In the genomic region with DNA sequence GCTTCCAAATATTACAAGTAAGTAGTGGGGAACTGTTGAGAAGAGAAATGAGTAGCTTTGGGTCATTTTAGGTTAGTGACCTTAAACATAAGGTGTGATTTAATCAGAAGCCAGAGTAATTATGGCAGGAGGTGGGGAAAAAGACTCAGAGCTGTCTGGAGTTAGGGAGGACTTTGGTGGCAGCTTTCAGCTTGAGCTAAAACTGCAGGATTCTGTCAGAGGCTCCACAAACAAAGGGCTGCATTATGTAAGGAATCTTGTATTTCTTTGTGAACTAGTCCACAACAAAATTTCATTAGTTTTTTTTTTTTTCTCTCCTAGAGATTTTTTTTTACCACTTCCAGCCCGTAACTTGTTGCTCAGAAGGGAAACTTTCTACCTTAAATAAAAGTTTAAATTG, we compare ENCODE assay signal across 27 cellular contexts.
"Had no signal": no experiment of that assay in that cellular context is flagged by ENCODE, and none has a peak within 500 bp of the region (broad histone marks: within the 10 kb centered on the region; RNA-seq: fewer than 3 reads in every experiment).

No MANE protein-coding gene starts in this region.

- DNase-seq: activated CD4-positive, alpha-beta T cell treated with anti-CD3 and anti-CD28 coated beads for 36 hours; activated CD4-positive, alpha-beta T cell treated with anti-CD3 and anti-CD28 coated beads, Interleukin-2, amount 50 U/mL, for 4 hours; activated CD8-positive, alpha-beta memory T cell treated with anti-CD3 and anti-CD28 coated beads for 24 hours; activated CD8-positive, alpha-beta memory T cell treated with anti-CD3 and anti-CD28 coated beads, Interleukin-2, amount 50 U/mL, for 4 hours; activated naive CD4-positive, alpha-beta T cell; activated naive CD8-positive, alpha-beta T cell treated with anti-CD3 and anti-CD28 coated beads for 36 hours; activated T-cell treated with anti-CD3 and anti-CD28 coated beads, Interleukin-2, amount 50 U/mL, for 4 hours; amniotic stem cell; glutamatergic neuron; immature natural killer cell; kidney glomerular epithelial cell; left lung; mammary epithelial cell; posterior cingulate gyrus; retina; stimulated activated CD4-positive, alpha-beta T cell treated with anti-CD3 and anti-CD28 coated beads, Interleukin-1b, Interleukin-23, amount 100 ng/mL, for 48 hours; T1000; transverse colon had no signal

- ATAC-seq: activated CD4-positive, alpha-beta T cell treated with anti-CD3 and anti-CD28 coated beads for 36 hours; activated T-cell treated with anti-CD3 and anti-CD28 coated beads, Interleukin-2, amount 50 U/mL, for 4 hours; left lung; natural killer cell treated with Interleukin-12 subunit alpha and Interleukin-12 subunit beta and Interleukin-15 and Interleukin-18, amount 100 ng/mL, for 72 hours; WTC11 had no signal

- H3K27me3 Mint-ChIP-seq: activated CD4-positive, alpha-beta T cell treated with anti-CD3 and anti-CD28 coated beads for 36 hours; activated naive CD8-positive, alpha-beta T cell treated with anti-CD3 and anti-CD28 coated beads for 36 hours; central memory CD8-positive, alpha-beta T cell; natural killer cell treated with Interleukin-12 subunit alpha and Interleukin-12 subunit beta and Interleukin-15 and Interleukin-18, amount 100 ng/mL, for 72 hours; stimulated activated naive CD8-positive, alpha-beta T cell treated with anti-CD3 and anti-CD28 coated beads, Interleukin-15, Interleukin-2, amounts not matched to agents 100 ng/mL and 50 ng/mL, for 24 hours had no signal

- H3K4me1 ChIP-seq: breast epithelium, left lung, transverse colon had no signal

- H3K27ac Mint-ChIP-seq: activated CD4-positive, alpha-beta T cell treated with anti-CD3 and anti-CD28 coated beads for 36 hours; activated naive CD8-positive, alpha-beta T cell treated with anti-CD3 and anti-CD28 coated beads for 36 hours; activated T-helper 2 cell treated with anti-CD3 and anti-CD28 coated beads, Interferon-gamma antibody, Interleukin-2, Interleukin-4, amounts not matched to agents 10 μg/mL and 5 μg/mL and 100 μg/mL, durations not matched to agents 14 hours and 24 hours and 36 hours; immature natural killer cell; natural killer cell treated with Interleukin-12 subunit alpha and Interleukin-12 subunit beta and Interleukin-15 and Interleukin-18, amount 100 ng/mL, for 72 hours; stimulated activated naive CD8-positive, alpha-beta T cell treated with anti-CD3 and anti-CD28 coated beads, Interleukin-15, Interleukin-2, amounts not matched to agents 100 ng/mL and 50 ng/mL, for 24 hours; T-helper 1 cell treated with Interleukin-12 subunit alpha and Interleukin-12 subunit beta and Interleukin-4 antibody, amounts not matched to agents 30 μg/mL and 1 μg/mL, for 36 hours; WTC11 had no signal

- H3K4me1 Mint-ChIP-seq: central memory CD8-positive, alpha-beta T cell; immature natural killer cell had no signal

- H3K4me3 ChIP-seq: breast epithelium, hepatocyte, left lung, transverse colon had no signal

- H3K27ac ChIP-seq: breast epithelium, epithelial cell of prostate, hepatocyte, left lung, transverse colon had no signal

- H3K36me3 ChIP-seq: breast epithelium, left lung, transverse colon had no signal

- H3K4me3 Mint-ChIP-seq: activated CD4-positive, alpha-beta T cell treated with anti-CD3 and anti-CD28 coated beads for 36 hours; activated naive CD8-positive, alpha-beta T cell treated with anti-CD3 and anti-CD28 coated beads for 36 hours; activated T-cell treated with anti-CD3 and anti-CD28 coated beads, Interleukin-2, amount 50 U/mL, for 4 hours; central memory CD8-positive, alpha-beta T cell; immature natural killer cell; natural killer cell treated with Interleukin-12 subunit alpha and Interleukin-12 subunit beta and Interleukin-15 and Interleukin-18, amount 100 ng/mL, for 72 hours; stimulated activated naive CD8-positive, alpha-beta T cell treated with anti-CD3 and anti-CD28 coated beads, Interleukin-15, Interleukin-2, amounts not matched to agents 100 ng/mL and 50 ng/mL, for 24 hours; T-helper 1 cell treated with Interleukin-12 subunit alpha and Interleukin-12 subunit beta and Interleukin-4 antibody, amounts not matched to agents 30 μg/mL and 1 μg/mL, for 36 hours; WTC11 had no signal

- H3K27me3 ChIP-seq: breast epithelium, hepatocyte, left lung, transverse colon had no signal
